ENCODE assay signal across 10 cellular contexts in the genomic region with DNA sequence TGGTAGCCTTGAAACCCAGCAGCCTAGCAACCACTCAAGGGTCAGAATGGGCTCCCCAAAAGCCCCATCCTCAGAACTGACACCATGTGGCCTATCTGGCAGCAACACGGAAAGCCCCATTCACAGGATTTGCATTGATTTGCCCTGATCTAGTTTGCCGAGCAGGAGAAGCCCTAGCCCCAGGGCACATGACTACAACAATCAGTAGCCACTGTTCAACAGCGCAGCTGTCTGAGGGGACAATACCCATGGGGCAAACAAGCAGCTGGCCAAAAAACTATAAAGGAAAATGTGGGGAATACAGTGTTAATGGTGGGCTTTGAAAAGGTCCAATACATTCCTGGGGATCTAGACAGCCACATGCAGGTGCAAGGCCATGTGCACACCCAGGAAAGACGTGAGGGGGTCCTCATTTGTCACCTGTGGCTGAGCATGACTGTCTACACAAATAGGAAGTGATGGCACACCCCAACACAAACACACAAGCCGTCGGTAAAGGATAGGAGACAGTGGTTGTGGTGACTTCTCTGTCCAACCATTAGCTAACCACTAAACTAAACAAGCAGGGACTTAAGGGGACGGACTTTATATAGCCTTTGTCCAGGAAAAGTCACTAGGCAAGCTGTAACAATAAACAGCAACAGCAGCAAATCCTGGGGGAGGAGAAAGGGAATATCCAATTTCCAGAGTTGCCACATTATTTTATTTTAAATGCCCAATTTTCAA.
DNase-seq lines count a peak whose midpoint lies in the region; ATAC-seq and TF ChIP-seq lines count a peak whose summit lies in the region.
"Had no signal": no experiment of that assay in that cellular context is flagged by ENCODE, and none has a peak within 500 bp of the region (broad histone marks: within the 10 kb centered on the region; RNA-seq: fewer than 3 reads in every experiment).

No MANE protein-coding gene starts in this region.

- peak overlapping the region; percentile 34 for H3K27ac ChIP-seq in endodermal cell (ENCODE audit: low read depth, low read length)
- H3K27ac ChIP-seq in adrenal gland, result no peak overlapping the region

- DNase-seq in GM20000 (ENCODE audit: low spot score) (peak; percentile 61), endodermal cell (peak; percentile 26), NCI-H774 (lab: John Stamatoyannopoulos, UW) (no peak), NCI-H2171 (lab: John Stamatoyannopoulos, UW) (no peak), EL (no peak), adrenal gland (no peak)
- DNase-seq: left cardiac atrium had no signal

- no peak overlapping the region for H3K4me3 Mint-ChIP-seq in endodermal cell

- no peaks in the 10 kb centered on the region for H3K27me3 Mint-ChIP-seq in endodermal cell (ENCODE audit: insufficient read depth)

- 95% methylated on average over 3 to 6 of the region's 7 CpGs for WGBS in endodermal cell (ENCODE audit: insufficient coverage in 1 of 2, insufficient read length in 1 of 2), 2 experiments
- 89 to 94% (median 91%) methylated on average over 7 of the region's 7 CpGs for WGBS in adrenal gland, 4 donors

- no peak overlapping the region for H3K9ac ChIP-seq in endodermal cell (ENCODE audit: extremely low read depth, low read length, poor library complexity, severe bottlenecking)

- H3K9me3 ChIP-seq in endodermal cell (ENCODE audit: control insufficient read depth, low read length) (peaks cover 17% of the 10 kb centered on the region), adrenal gland (replicated peaks in 1 of 3) (peaks cover 0 to 4% (median 0%) of the 10 kb centered on the region in 3 donors)

- no peak for TF ChIP-seq POLR2A in adrenal gland (IDR thresholded peaks at IDR 0.05)

- H3K4me1 ChIP-seq in endodermal cell (ENCODE audit: control insufficient read depth, insufficient read depth, low read length) (no peaks in the 10 kb centered on the region), adrenal gland (replicated peaks in 1 of 2) (no peaks in the 10 kb centered on the region)

- H3K36me3 ChIP-seq in endodermal cell (ENCODE audit: control insufficient read depth, insufficient read depth, low read length) (peaks cover 94% of the 10 kb centered on the region), adrenal gland (replicated peaks in 1 of 2) (peaks cover 0 to 23% of the 10 kb centered on the region in 2 donors)

- intact Hi-C loops in adrenal gland (cut with DNase I), result no loop called here

- peak; percentile 44 for ATAC-seq in HG03280 (IDR thresholded peaks at IDR 0.05; ENCODE audit: unreplicated experiment)
- ATAC-seq: K562, left cardiac atrium had no signal

- no peaks in the 10 kb centered on the region for H3K27me3 ChIP-seq in endodermal cell (ENCODE audit: control insufficient read depth, insufficient read depth, low read length, poor library complexity, severe bottlenecking)
- no peaks in the 10 kb centered on the region for H3K27me3 ChIP-seq in adrenal gland

- peaks cover 74% of the 10 kb centered on the region for H3K36me3 Mint-ChIP-seq in endodermal cell (ENCODE audit: low read depth)

- peaks cover 2% of the 10 kb centered on the region for H3K9me3 Mint-ChIP-seq in endodermal cell

- peak overlapping the region; percentile 12; the same call in 1 of the 2 replicates for H3K4me3 ChIP-seq in GM08714 (ENCODE audit: low read length)
- H3K4me3 ChIP-seq in endodermal cell (ENCODE audit: low read length), result no peak overlapping the region
- no peak overlapping the region for H3K4me3 ChIP-seq in adrenal gland
- H3K4me3 ChIP-seq: K562 had no signal

- no peak for TF ChIP-seq CTCF in GM20000 (IDR thresholded peaks at IDR 0.05; ENCODE audit: extremely low read depth, missing control alignments)
- no peak for TF ChIP-seq CTCF in endodermal cell (conservative IDR thresholded peaks at IDR 0.05)
- no peak for TF ChIP-seq CTCF in adrenal gland (IDR thresholded peaks at IDR 0.05)

- no peaks in the 10 kb centered on the region for H3K4me1 Mint-ChIP-seq in endodermal cell

- no peak overlapping the region for H3K27ac Mint-ChIP-seq in endodermal cell

Comparison
In these comparisons a context has a peak if more than half of its experiments do, and no peak if none do; other contexts are left out.
1. DNase-seq: peak in GM20000 (single experiment) and endodermal cell (single experiment); none in NCI-H774 (single experiment), NCI-H2171 (single experiment), EL (single experiment) and adrenal gland (0 of 7).